Comparison of ENCODE assay signal across 19 cellular contexts in the genomic region with DNA sequence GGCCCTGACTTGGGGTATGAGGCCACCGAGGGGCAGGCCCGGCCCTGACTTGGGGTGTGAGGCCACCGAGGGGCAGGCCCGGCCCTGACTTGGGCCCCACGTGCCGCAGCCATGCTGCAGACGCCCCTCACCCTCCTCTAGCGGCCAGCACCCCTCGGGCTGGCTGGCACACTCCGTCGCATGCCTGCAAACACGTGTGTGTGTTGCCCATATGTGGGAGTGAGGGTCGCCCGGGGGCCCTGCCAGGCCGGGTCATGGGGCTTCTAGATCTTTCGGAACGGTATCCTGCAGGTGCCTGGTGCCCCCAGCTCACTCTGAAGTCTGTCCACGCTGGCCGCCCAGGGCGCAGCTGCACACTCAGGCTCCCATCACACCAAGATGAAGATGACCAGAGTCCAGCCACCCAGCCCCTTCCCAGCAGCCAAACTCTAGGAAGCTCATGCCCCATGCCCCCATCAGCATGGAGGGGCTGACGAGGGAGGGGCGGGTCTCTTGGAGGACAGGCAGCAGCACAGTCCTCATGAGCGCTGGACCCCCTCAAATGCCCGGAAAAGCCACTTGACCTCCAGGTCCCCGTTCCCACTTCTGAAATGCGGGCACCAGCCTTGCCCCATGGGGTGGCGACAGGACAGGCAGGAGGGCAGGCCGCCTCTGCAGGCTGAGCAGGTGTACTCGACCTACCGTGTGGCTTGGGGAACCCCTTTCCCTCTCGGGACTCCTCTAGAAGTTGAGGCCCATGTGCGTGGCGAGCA. TPM values are rescaled to one million over a fixed set of nuclear protein-coding genes. Genes with fewer than 3 reads are reported as not detected.
DNase-seq lines count a peak whose midpoint lies in the region; ATAC-seq and TF ChIP-seq lines count a peak whose summit lies in the region.
"Had no signal": no experiment of that assay in that cellular context is flagged by ENCODE, and none has a peak within 500 bp of the region (broad histone marks: within the 10 kb centered on the region; RNA-seq: fewer than 3 reads in every experiment).

No MANE protein-coding gene starts in this region.

- H3K4me3 ChIP-seq in BLaER1 (no peak overlapping the region), neuronal stem cell (ENCODE audit: low read length in 2 of 2) (no peak overlapping the region)
- H3K4me3 ChIP-seq: GM23338 had no signal

- H2AFZ ChIP-seq in neuronal stem cell (ENCODE audit: low read length): no peak overlapping the region
- H2AFZ ChIP-seq: GM23338 had no signal

- peak overlapping the region; percentile 80 for H3K23ac ChIP-seq in neuronal stem cell (ENCODE audit: low read depth, low read length, poor library complexity)

- H3K36me3 ChIP-seq in BLaER1 (peaks cover 74% of the 10 kb centered on the region), neuronal stem cell (replicated peaks in 1 of 2; ENCODE audit: control insufficient read depth in 2 of 2, insufficient read depth in 2 of 2, low read length in 2 of 2) (no peaks in the 10 kb centered on the region)
- H3K36me3 ChIP-seq: BE2C had no signal

- no peak overlapping the region for H2BK15ac ChIP-seq in neuronal stem cell (ENCODE audit: low read length)

- no peak for TF ChIP-seq CTCF in C4-2B (conservative IDR thresholded peaks at IDR 0.05)
- TF ChIP-seq CTCF in VCaP (conservative IDR thresholded peaks at IDR 0.05): no peak
- no peak for TF ChIP-seq CTCF in chondrocyte (IDR thresholded peaks at IDR 0.05)

- no peak overlapping the region for H2BK12ac ChIP-seq in neuronal stem cell (ENCODE audit: low read length)

- no peaks in the 10 kb centered on the region for H3K79me1 ChIP-seq in neuronal stem cell (ENCODE audit: low read depth, low read length)

- H3K27ac ChIP-seq in BLaER1 (peak overlapping the region; percentile 60), C4-2B (peak overlapping the region; percentile 74), VCaP (peak overlapping the region; percentile 21; the same call in 1 of the 2 replicates), neuronal stem cell (replicated peaks; ENCODE audit: low read length) (no peak overlapping the region)
- H3K27ac ChIP-seq: HL-60 had no signal

- ATAC-seq in activated naive CD8-positive, alpha-beta T cell treated with anti-CD3 and anti-CD28 coated beads, Interleukin-2, amount 50 U/mL, for 24 hours: no peak
- ATAC-seq: GM23338 had no signal

- H3K9me3 Mint-ChIP-seq in chondrocyte (ENCODE audit: low read depth): no peaks in the 10 kb centered on the region
- H3K9me3 Mint-ChIP-seq in activated naive CD8-positive, alpha-beta T cell treated with anti-CD3 and anti-CD28 coated beads, Interleukin-2, amount 50 U/mL, for 24 hours: no peaks in the 10 kb centered on the region
- H3K9me3 Mint-ChIP-seq: CD14-positive monocyte; CD4-positive, alpha-beta memory T cell; GM23338; HFFc6 had no signal

- H2AK5ac ChIP-seq in neuronal stem cell (ENCODE audit: low read depth, low read length): peak overlapping the region; percentile 70

- no peak overlapping the region for H2BK5ac ChIP-seq in neuronal stem cell (ENCODE audit: low read length)

- H3K4me1 ChIP-seq in BLaER1: peaks cover 82% of the 10 kb centered on the region
- peaks cover 2 to 16% of the 10 kb centered on the region in 2 donors for H3K4me1 ChIP-seq in neuronal stem cell (ENCODE audit: control insufficient read depth in 2 of 2, insufficient read depth in 1 of 2, low read depth in 1 of 2, low read length in 2 of 2)

- H3K27me3 Mint-ChIP-seq in chondrocyte (ENCODE audit: low read depth): no peaks in the 10 kb centered on the region
- H3K27me3 Mint-ChIP-seq in activated naive CD8-positive, alpha-beta T cell treated with anti-CD3 and anti-CD28 coated beads, Interleukin-2, amount 50 U/mL, for 24 hours: no peaks in the 10 kb centered on the region
- H3K27me3 Mint-ChIP-seq: CD4-positive, alpha-beta memory T cell had no signal

- no CpG with 5 or more reads among the region's 33 CpGs for WGBS in neuronal stem cell (ENCODE audit: extremely low coverage in 2 of 2, insufficient read length in 2 of 2, insufficient replicate concordance in 1 of 2), 2 donors

- H3K4me3 Mint-ChIP-seq in chondrocyte (ENCODE audit: unreplicated experiment): no peak overlapping the region
- H3K4me3 Mint-ChIP-seq in activated naive CD8-positive, alpha-beta T cell treated with anti-CD3 and anti-CD28 coated beads, Interleukin-2, amount 50 U/mL, for 24 hours: no peak overlapping the region
- H3K4me3 Mint-ChIP-seq: CD14-positive monocyte; CD4-positive, alpha-beta memory T cell; GM23338; HFFc6 had no signal

- H3K18ac ChIP-seq in neuronal stem cell (ENCODE audit: low read length): no peak overlapping the region

- no peak overlapping the region for H4K8ac ChIP-seq in neuronal stem cell (ENCODE audit: low read depth, low read length)

- H2BK120ac ChIP-seq in neuronal stem cell (ENCODE audit: low read depth, low read length): no peak overlapping the region

- H3K9me3 ChIP-seq in BLaER1 (no peaks in the 10 kb centered on the region), neuronal stem cell (replicated peaks in 1 of 2; ENCODE audit: control insufficient read depth in 2 of 2, insufficient read depth in 1 of 2, low read depth in 1 of 2, low read length in 2 of 2) (no peaks in the 10 kb centered on the region)
- H3K9me3 ChIP-seq: BE2C had no signal

- H4K91ac ChIP-seq in neuronal stem cell (ENCODE audit: low read depth, low read length, poor library complexity): no peak overlapping the region

- H3K27ac Mint-ChIP-seq in chondrocyte (ENCODE audit: unreplicated experiment): no peak overlapping the region
- no peak overlapping the region for H3K27ac Mint-ChIP-seq in activated naive CD8-positive, alpha-beta T cell treated with anti-CD3 and anti-CD28 coated beads, Interleukin-2, amount 50 U/mL, for 24 hours
- H3K27ac Mint-ChIP-seq: CD4-positive, alpha-beta memory T cell; GM23338; HFFc6 had no signal

- peaks cover 3% of the 10 kb centered on the region for H3K36me3 Mint-ChIP-seq in chondrocyte (ENCODE audit: low read depth)
- peaks cover 3% of the 10 kb centered on the region for H3K36me3 Mint-ChIP-seq in activated naive CD8-positive, alpha-beta T cell treated with anti-CD3 and anti-CD28 coated beads, Interleukin-2, amount 50 U/mL, for 24 hours (ENCODE audit: low read depth)

- H3K9ac ChIP-seq in BLaER1 (peak overlapping the region; percentile 38; the same call in 1 of the 2 replicates), neuronal stem cell (ENCODE audit: low read depth, low read length, poor library complexity) (peak overlapping the region; percentile 60)

- no peaks in the 10 kb centered on the region for H3K27me3 ChIP-seq in BLaER1
- H3K27me3 ChIP-seq in neuronal stem cell (ENCODE audit: control insufficient read depth in 3 of 3, insufficient read depth in 3 of 3, low read depth in 1 of 3, low read length in 3 of 3): peaks cover 0 to 7% (median 0%) of the 10 kb centered on the region in 3 experiments

- H3K4me2 ChIP-seq in BLaER1: peak overlapping the region; percentile 24; the same call in 1 of the 2 replicates
- H3K4me2 ChIP-seq in neuronal stem cell (ENCODE audit: insufficient read depth, low read length, poor library complexity, severe bottlenecking): no peak overlapping the region
- H3K4me2 ChIP-seq: GM23338 had no signal

- DNase-seq in neuronal stem cell (ENCODE audit: low spot score): no peak
- no peak for DNase-seq in chondrocyte (ENCODE audit: low spot score)
- DNase-seq in activated naive CD8-positive, alpha-beta T cell treated with anti-CD3 and anti-CD28 coated beads, Interleukin-2, amount 50 U/mL, for 24 hours: no peak
- DNase-seq: ACHN, BE2C, DMS153, DMS79, GDM1, HCEC 1CT, HFFc6, IMR-90 had no signal

- H3K14ac ChIP-seq in neuronal stem cell (ENCODE audit: low read length): peak overlapping the region; percentile 8

- H4K20me1 ChIP-seq in BLaER1: peaks cover 97% of the 10 kb centered on the region

- H3K4me1 Mint-ChIP-seq in chondrocyte (ENCODE audit: low read depth): no peaks in the 10 kb centered on the region
- peaks cover 9% of the 10 kb centered on the region for H3K4me1 Mint-ChIP-seq in activated naive CD8-positive, alpha-beta T cell treated with anti-CD3 and anti-CD28 coated beads, Interleukin-2, amount 50 U/mL, for 24 hours

- no peak overlapping the region for H3K4ac ChIP-seq in neuronal stem cell (ENCODE audit: low read length)

RNA-seq across cellular contexts. Expression of gene CTU2, which starts 33.8 kb away (rescaled TPM):
- 25.8 TPM for polyA plus RNA-seq in neuronal stem cell (2013, experiment 1 of 2)
- 28.0 TPM for polyA plus RNA-seq in neuronal stem cell (2013, experiment 2 of 2)
- 20.7 to 37.1 TPM (median 24.1 TPM) in 3 replicates for total RNA-seq in chondrocyte

RNA-seq across cellular contexts. Expression of gene RNF166, which starts 33.9 kb away (rescaled TPM):
- polyA plus RNA-seq in neuronal stem cell (2013, experiment 1 of 2): 20.4 TPM
- 19.1 TPM for polyA plus RNA-seq in neuronal stem cell (2013, experiment 2 of 2)
- 12.8 to 15.5 TPM (median 14.3 TPM) in 3 replicates for total RNA-seq in chondrocyte

RNA-seq across cellular contexts. Expression of gene PIEZO1, which starts 44.9 kb away (rescaled TPM):
- polyA plus RNA-seq in neuronal stem cell (2013, experiment 1 of 2): 8.0 TPM
- 9.2 TPM for polyA plus RNA-seq in neuronal stem cell (2013, experiment 2 of 2)
- total RNA-seq in chondrocyte: 134 to 209 TPM (median 208 TPM) in 3 replicates

RNA-seq across cellular contexts. Expression of gene SNAI3, which starts 53.8 kb away (rescaled TPM):
- 0.50 TPM for polyA plus RNA-seq in neuronal stem cell (2013, experiment 1 of 2)
- polyA plus RNA-seq in neuronal stem cell (2013, experiment 2 of 2): 0.32 TPM
- not detected in 3 replicates for total RNA-seq in chondrocyte
- total RNA-seq: Daoy, HFFc6, IMR-90 had no signal
